13 cellular contexts compared by ENCODE assay signal in the genomic region with DNA sequence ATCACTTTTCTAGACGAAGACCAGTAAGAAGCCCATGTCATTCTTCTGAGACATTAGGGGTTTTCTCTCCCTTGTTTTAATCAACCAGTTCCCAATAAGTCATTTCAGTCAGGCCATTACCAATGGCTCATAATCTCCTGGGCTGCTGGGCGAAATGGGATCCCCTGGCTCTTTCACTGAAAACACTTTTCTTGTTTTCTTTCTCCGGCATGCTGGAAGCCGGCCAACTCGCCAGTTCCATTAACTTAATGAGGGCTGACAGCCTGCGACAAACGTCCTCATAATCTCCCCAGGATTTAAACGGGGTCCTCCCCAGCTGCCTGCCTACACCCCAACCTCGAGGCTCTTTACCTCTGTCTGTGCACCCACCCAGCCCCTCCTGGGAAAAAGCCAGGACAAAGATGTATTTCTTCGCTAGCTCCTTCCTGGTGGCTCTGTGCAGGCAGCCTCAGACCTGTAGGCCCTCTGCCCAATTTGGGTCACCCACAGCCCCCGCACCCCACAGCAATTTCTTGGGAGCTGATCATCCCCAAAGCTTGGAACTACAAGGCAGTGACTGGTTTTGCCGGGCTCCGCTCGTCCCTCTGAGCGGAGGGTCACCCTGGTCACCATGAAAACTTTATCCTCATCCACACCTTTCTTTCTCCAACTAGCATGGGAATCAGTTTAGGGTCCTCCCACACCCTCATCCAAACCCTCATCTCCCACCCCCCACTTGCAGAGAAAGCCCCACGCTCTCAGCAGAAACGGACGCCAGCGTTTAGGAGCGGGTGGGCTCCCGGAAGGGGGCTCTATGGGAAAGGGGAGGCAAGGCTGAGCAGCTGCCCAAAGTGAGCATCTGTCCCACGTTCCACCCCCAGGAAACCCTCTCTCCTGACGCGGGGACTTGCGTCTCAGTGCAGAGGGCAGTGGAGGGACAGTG. TPM values are rescaled to one million over a fixed set of nuclear protein-coding genes. Genes with fewer than 3 reads are reported as not detected.
DNase-seq lines count a peak whose midpoint lies in the region; ATAC-seq, FAIRE-seq and TF ChIP-seq lines count a peak whose summit lies in the region.
"Had no signal": no experiment of that assay in that cellular context is flagged by ENCODE, and none has a peak within 500 bp of the region (broad histone marks: within the 10 kb centered on the region; RNA-seq: fewer than 3 reads in every experiment).

No MANE protein-coding gene starts in this region.

- H2AFZ ChIP-seq in astrocyte (ENCODE audit: low read depth, low read length), result no peak overlapping the region

- H3K27ac Mint-ChIP-seq in CD14-positive monocyte, result peak overlapping the region in 1 of 7 donors; percentile 9
- no peak overlapping the region for H3K27ac Mint-ChIP-seq in astrocyte (ENCODE audit: unreplicated experiment)
- peak overlapping the region; percentile 83 for H3K27ac Mint-ChIP-seq in nephron progenitor cell
- H3K27ac Mint-ChIP-seq: activated CD8-positive, alpha-beta T cell treated with anti-CD3 and anti-CD28 coated beads for 36 hours; activated naive CD4-positive, alpha-beta T cell treated with anti-CD3 and anti-CD28 coated beads, Interleukin-2, amount 50 U/mL, for 24 hours; CD4-positive, CD25-positive, alpha-beta regulatory T cell had no signal

- TF ChIP-seq CTCF in CD14-positive monocyte (IDR thresholded peaks at IDR 0.05) (no peak), astrocyte (IDR thresholded peaks at IDR 0.05; ENCODE audit: insufficient read depth, low read depth, low read length) (no peak), nephron progenitor cell (IDR thresholded peaks at IDR 0.05) (no peak), RWPE1 (conservative IDR thresholded peaks at IDR 0.05; ENCODE audit: low read depth) (no peak)

- H3K36me3 Mint-ChIP-seq in CD14-positive monocyte (peaks cover 7 to 11% of the 10 kb centered on the region in 2 donors), astrocyte (ENCODE audit: low read depth, unreplicated experiment) (peaks cover 2% of the 10 kb centered on the region), nephron progenitor cell (ENCODE audit: low read depth) (peaks cover 6% of the 10 kb centered on the region)

- H3K4me1 Mint-ChIP-seq in CD14-positive monocyte (no peaks in the 10 kb centered on the region), astrocyte (ENCODE audit: low read depth, unreplicated experiment) (peaks cover 13% of the 10 kb centered on the region), nephron progenitor cell (peaks cover 64% of the 10 kb centered on the region)
- H3K4me1 Mint-ChIP-seq: activated naive CD4-positive, alpha-beta T cell treated with anti-CD3 and anti-CD28 coated beads, Interleukin-2, amount 50 U/mL, for 24 hours had no signal

- H3K79me2 ChIP-seq in astrocyte (ENCODE audit: insufficient read depth, low read length), result no peaks in the 10 kb centered on the region

- H3K27me3 ChIP-seq in astrocyte (ENCODE audit: insufficient read depth, low read length), result peaks cover 12% of the 10 kb centered on the region

- H4K20me1 ChIP-seq in astrocyte (ENCODE audit: insufficient read depth, low read length), result no peaks in the 10 kb centered on the region

- CTCF ChIA-PET in RWPE1 (lab: Yijun Ruan, JAX), result interaction anchor here (0.7 kb wide), 1 partner anchor 27 kb away, joined by 3 read pairs; no protein-coding TSS in a partner anchor

- H3K4me3 ChIP-seq in astrocyte (ENCODE audit: insufficient read depth, low read depth, low read length), result no peak overlapping the region

- intact Hi-C loops in CD14-positive monocyte (cut with micrococcal nuclease), result no loop called here

- no peaks in the 10 kb centered on the region for H3K36me3 ChIP-seq in astrocyte (ENCODE audit: insufficient read depth, low read length)

- ATAC-seq in HG02763 (IDR thresholded peaks at IDR 0.05; ENCODE audit: unreplicated experiment), result no peak
- ATAC-seq: activated CD8-positive, alpha-beta T cell treated with anti-CD3 and anti-CD28 coated beads for 36 hours had no signal

- no peak overlapping the region for H3K4me3 Mint-ChIP-seq in CD14-positive monocyte
- no peak overlapping the region for H3K4me3 Mint-ChIP-seq in astrocyte (ENCODE audit: unreplicated experiment)
- H3K4me3 Mint-ChIP-seq in nephron progenitor cell, result peak overlapping the region; percentile 33
- H3K4me3 Mint-ChIP-seq: activated CD8-positive, alpha-beta T cell treated with anti-CD3 and anti-CD28 coated beads for 36 hours; activated naive CD4-positive, alpha-beta T cell treated with anti-CD3 and anti-CD28 coated beads, Interleukin-2, amount 50 U/mL, for 24 hours; CD4-positive, CD25-positive, alpha-beta regulatory T cell had no signal

- H3K27me3 Mint-ChIP-seq in CD14-positive monocyte (ENCODE audit: low read depth in 3 of 3), result peaks cover 2 to 6% (median 3%) of the 10 kb centered on the region in 3 donors
- peaks cover 29% of the 10 kb centered on the region for H3K27me3 Mint-ChIP-seq in astrocyte (ENCODE audit: low read depth, unreplicated experiment)
- peaks cover 18% of the 10 kb centered on the region for H3K27me3 Mint-ChIP-seq in nephron progenitor cell (ENCODE audit: low read depth, poor library complexity)
- H3K27me3 Mint-ChIP-seq: activated CD8-positive, alpha-beta T cell treated with anti-CD3 and anti-CD28 coated beads for 36 hours; activated naive CD4-positive, alpha-beta T cell treated with anti-CD3 and anti-CD28 coated beads, Interleukin-2, amount 50 U/mL, for 24 hours; CD4-positive, CD25-positive, alpha-beta regulatory T cell had no signal

- POLR2A ChIA-PET in RWPE1 (lab: Yijun Ruan, JAX; ENCODE audit: low non-redundant PET), result no interaction called here

- H3K9ac ChIP-seq in astrocyte (ENCODE audit: low read length), result no peak overlapping the region

- H3K9me3 Mint-ChIP-seq in CD14-positive monocyte (peaks cover 5 to 19% (median 7%) of the 10 kb centered on the region in 7 donors), astrocyte (ENCODE audit: unreplicated experiment) (peaks cover 6% of the 10 kb centered on the region), nephron progenitor cell (peaks cover 22% of the 10 kb centered on the region)
- H3K9me3 Mint-ChIP-seq: activated CD8-positive, alpha-beta T cell treated with anti-CD3 and anti-CD28 coated beads for 36 hours; activated naive CD4-positive, alpha-beta T cell treated with anti-CD3 and anti-CD28 coated beads, Interleukin-2, amount 50 U/mL, for 24 hours had no signal

- peaks cover under 1% of the 10 kb centered on the region for H3K9me3 ChIP-seq in astrocyte (ENCODE audit: insufficient read depth, low read depth, low read length)

- peak; percentile 29 for DNase-seq in CD14-positive monocyte (ENCODE audit: low spot score)
- peak; percentile 56 for DNase-seq in NCI-H1436 (lab: John Stamatoyannopoulos, UW)
- DNase-seq in astrocyte (ENCODE audit: low read depth), result no peak
- DNase-seq in nephron progenitor cell, result no peak
- no peak for DNase-seq in H4 (ENCODE audit: low spot score)
- no peak for DNase-seq in RWPE1 (ENCODE audit: low spot score)
- no peak for DNase-seq in HCEC 1CT
- DNase-seq: activated CD8-positive, alpha-beta T cell treated with anti-CD3 and anti-CD28 coated beads for 36 hours; CD4-positive, CD25-positive, alpha-beta regulatory T cell; KG1; mammary epithelial cell had no signal

- no peak overlapping the region for H3K27ac ChIP-seq in astrocyte (ENCODE audit: low read depth, low read length)
- H3K27ac ChIP-seq in RWPE1, result no peak overlapping the region

- H3K4me1 ChIP-seq in astrocyte (ENCODE audit: insufficient read depth, low read length), result peaks cover 17% of the 10 kb centered on the region

- H3K4me2 ChIP-seq in astrocyte (ENCODE audit: low read length), result peak overlapping the region; percentile 5

- no peak for FAIRE-seq in astrocyte (lab: Jason Lieb, UNC)

RNA-seq across cellular contexts. Expression of a gene that starts 51.1 kb away (rescaled TPM):
- polyA plus RNA-seq in CD14-positive monocyte, result under 1 TPM; 0.01 to 0.03 TPM
- 2.5 TPM in 2 replicates for total RNA-seq in astrocyte
- total RNA-seq in H4 (2014; rRNA removed; shearing (Covaris generic)), result 0.14 and 0.17 TPM in 2 replicates

Comparison
In these comparisons a context has a peak if more than half of its experiments do, and no peak if none do; other contexts are left out.
1. DNase-seq: peak in CD14-positive monocyte (single experiment) and NCI-H1436 (single experiment); none in astrocyte (single experiment), nephron progenitor cell (single experiment), H4 (single experiment), RWPE1 (single experiment) and HCEC 1CT (single experiment).